1 cellular context compared by ENCODE assay signal in genomic region chr7:66630529-66630928, GRCh38.
TF ChIP-seq lines count a peak whose summit lies in the region.

No MANE protein-coding gene starts in this region.

TF ChIP-seq in WTC11, 78 proteins besides CTCF, POLR2A, EP300 and RAD21 (continued from another document):
- TF ChIP-seq, protein P1, sequence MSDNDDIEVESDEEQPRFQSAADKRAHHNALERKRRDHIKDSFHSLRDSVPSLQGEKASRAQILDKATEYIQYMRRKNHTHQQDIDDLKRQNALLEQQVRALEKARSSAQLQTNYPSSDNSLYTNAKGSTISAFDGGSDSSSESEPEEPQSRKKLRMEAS (CRISPR knock-in tag; IDR thresholded peaks at IDR 0.05): no peak
